In the genomic region with DNA sequence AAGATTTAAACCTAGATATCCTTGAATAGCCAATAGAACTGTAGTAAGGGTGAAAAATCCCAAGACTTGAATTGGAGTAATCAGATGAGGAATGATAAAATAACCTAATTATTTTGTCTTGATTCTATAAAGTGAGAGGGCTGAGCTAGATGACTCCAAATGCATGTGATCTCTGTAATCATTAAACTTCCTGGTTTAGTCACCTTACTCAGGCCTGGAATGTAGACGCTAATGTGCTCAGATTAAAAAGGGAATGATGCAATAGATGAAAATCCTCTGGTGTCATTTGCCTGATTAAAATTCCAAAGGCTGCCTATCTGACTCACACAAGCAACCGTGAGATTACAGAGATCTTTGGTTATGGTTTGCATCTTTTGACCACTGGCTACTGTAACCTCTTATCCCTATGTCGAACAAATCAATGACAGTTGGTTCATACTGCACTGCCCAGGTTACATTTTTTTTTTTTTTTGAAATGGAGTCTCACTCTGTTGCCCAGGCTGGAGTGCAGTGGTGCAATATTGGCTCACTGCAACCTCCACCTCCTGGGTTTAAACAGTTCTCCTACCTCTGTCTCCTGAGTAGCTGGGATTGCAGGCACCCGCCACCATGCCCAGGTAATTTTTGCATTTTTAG, we compare ENCODE assay signal across 2 cellular contexts.
TF ChIP-seq lines count a peak whose summit lies in the region.

No MANE protein-coding gene starts in this region.

TF ChIP-seq in IMR-90, 13 proteins besides CTCF, POLR2A, EP300 and RAD21:
- TF ChIP-seq MAFK (IDR thresholded peaks at IDR 0.05; ENCODE audit: low read depth, low read length): no peak
- peak; percentile 17; the same call in 1 of the 2 replicates for TF ChIP-seq FOS (IDR thresholded peaks at IDR 0.05; ENCODE audit: low read depth, low read length)
- TF ChIP-seq, protein P1, sequence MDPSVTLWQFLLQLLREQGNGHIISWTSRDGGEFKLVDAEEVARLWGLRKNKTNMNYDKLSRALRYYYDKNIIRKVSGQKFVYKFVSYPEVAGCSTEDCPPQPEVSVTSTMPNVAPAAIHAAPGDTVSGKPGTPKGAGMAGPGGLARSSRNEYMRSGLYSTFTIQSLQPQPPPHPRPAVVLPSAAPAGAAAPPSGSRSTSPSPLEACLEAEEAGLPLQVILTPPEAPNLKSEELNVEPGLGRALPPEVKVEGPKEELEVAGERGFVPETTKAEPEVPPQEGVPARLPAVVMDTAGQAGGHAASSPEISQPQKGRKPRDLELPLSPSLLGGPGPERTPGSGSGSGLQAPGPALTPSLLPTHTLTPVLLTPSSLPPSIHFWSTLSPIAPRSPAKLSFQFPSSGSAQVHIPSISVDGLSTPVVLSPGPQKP (IDR thresholded peaks at IDR 0.05; ENCODE audit: borderline replicate concordance, low read depth, low read length): no peak
- TF ChIP-seq RCOR1 (IDR thresholded peaks at IDR 0.05; ENCODE audit: insufficient replicate concordance, low read length): no peak
- TF ChIP-seq BHLHE40 (IDR thresholded peaks at IDR 0.05; ENCODE audit: low read depth, low read length): peak; percentile 84
- TF ChIP-seq SMC3 (IDR thresholded peaks at IDR 0.05; ENCODE audit: low read depth, low read length): no peak
- TF ChIP-seq MXI1 (IDR thresholded peaks at IDR 0.05; ENCODE audit: borderline replicate concordance, low read depth, low read length): no peak
- TF ChIP-seq, protein P2, sequence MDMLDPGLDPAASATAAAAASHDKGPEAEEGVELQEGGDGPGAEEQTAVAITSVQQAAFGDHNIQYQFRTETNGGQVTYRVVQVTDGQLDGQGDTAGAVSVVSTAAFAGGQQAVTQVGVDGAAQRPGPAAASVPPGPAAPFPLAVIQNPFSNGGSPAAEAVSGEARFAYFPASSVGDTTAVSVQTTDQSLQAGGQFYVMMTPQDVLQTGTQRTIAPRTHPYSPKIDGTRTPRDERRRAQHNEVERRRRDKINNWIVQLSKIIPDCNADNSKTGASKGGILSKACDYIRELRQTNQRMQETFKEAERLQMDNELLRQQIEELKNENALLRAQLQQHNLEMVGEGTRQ (IDR thresholded peaks at IDR 0.05; ENCODE audit: low read depth, low read length): no peak
- TF ChIP-seq NFE2L2 (IDR thresholded peaks at IDR 0.05; ENCODE audit: low read depth, low read length): no peak
- no peak for TF ChIP-seq CHD1 (IDR thresholded peaks at IDR 0.05; ENCODE audit: low read depth, low read length)
- no peak for TF ChIP-seq RFX5 (IDR thresholded peaks at IDR 0.05; ENCODE audit: low read depth, low read length)
- no peak for TF ChIP-seq MAZ (IDR thresholded peaks at IDR 0.05; ENCODE audit: borderline replicate concordance, low read depth, low read length)
- peak; percentile 97 for TF ChIP-seq CEBPB (IDR thresholded peaks at IDR 0.05; ENCODE audit: low read depth, low read length)

TF ChIP-seq in HepG2, 621 proteins besides CTCF, POLR2A, EP300 and RAD21:
- TF ChIP-seq ATM (IDR thresholded peaks at IDR 0.05; ENCODE audit: borderline replicate concordance) (no peak), BCL6 (CRISPR knock-in tag; IDR thresholded peaks at IDR 0.05) (no peak), ZNF629 (CRISPR knock-in tag; conservative IDR thresholded peaks at IDR 0.05) (no peak), TEAD3 (CRISPR knock-in tag; optimal IDR thresholded peaks at IDR 0.05; ENCODE audit: borderline replicate concordance) (peak; percentile 42), ATF4 (CRISPR knock-in tag; IDR thresholded peaks at IDR 0.05) (peak; percentile 70 to 78; a peak in 3 of 4 replicates), CEBPB (IDR thresholded peaks at IDR 0.05; ENCODE audit: borderline replicate concordance, low read depth, low read length) (peak; percentile 80; the same call in 1 of the 2 replicates), SAP130 (CRISPR knock-in tag; IDR thresholded peaks at IDR 0.05; ENCODE audit: low read depth) (0 out of 2 replicates have a peak, but pooled peaks have one; percentile 11), BATF2 (CRISPR knock-in tag; IDR thresholded peaks at IDR 0.05) (no peak), FOXC1 (CRISPR knock-in tag; IDR thresholded peaks at IDR 0.05; ENCODE audit: borderline replicate concordance) (no peak), PPARG (CRISPR knock-in tag; conservative IDR thresholded peaks at IDR 0.05) (no peak), ZNF101 (CRISPR knock-in tag; IDR thresholded peaks at IDR 0.05; ENCODE audit: borderline replicate concordance, low read depth) (no peak), ATF7 (IDR thresholded peaks at IDR 0.05) (peak; percentile 72), ATF7 (CRISPR knock-in tag; IDR thresholded peaks at IDR 0.05) (no peak), GLI4 (CRISPR knock-in tag; IDR thresholded peaks at IDR 0.05; ENCODE audit: borderline replicate concordance) (no peak), ZNF121 (CRISPR knock-in tag; IDR thresholded peaks at IDR 0.05) (peak; percentile 78), CEBPG (CRISPR knock-in tag; IDR thresholded peaks at IDR 0.05) (peak; percentile 71)
- TF ChIP-seq, protein P3, sequence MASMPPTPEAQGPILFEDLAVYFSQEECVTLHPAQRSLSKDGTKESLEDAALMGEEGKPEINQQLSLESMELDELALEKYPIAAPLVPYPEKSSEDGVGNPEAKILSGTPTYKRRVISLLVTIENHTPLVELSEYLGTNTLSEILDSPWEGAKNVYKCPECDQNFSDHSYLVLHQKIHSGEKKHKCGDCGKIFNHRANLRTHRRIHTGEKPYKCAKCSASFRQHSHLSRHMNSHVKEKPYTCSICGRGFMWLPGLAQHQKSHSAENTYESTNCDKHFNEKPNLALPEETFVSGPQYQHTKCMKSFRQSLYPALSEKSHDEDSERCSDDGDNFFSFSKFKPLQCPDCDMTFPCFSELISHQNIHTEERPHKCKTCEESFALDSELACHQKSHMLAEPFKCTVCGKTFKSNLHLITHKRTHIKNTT (CRISPR knock-in tag; IDR thresholded peaks at IDR 0.05): no peak
- TF ChIP-seq, protein P4, sequence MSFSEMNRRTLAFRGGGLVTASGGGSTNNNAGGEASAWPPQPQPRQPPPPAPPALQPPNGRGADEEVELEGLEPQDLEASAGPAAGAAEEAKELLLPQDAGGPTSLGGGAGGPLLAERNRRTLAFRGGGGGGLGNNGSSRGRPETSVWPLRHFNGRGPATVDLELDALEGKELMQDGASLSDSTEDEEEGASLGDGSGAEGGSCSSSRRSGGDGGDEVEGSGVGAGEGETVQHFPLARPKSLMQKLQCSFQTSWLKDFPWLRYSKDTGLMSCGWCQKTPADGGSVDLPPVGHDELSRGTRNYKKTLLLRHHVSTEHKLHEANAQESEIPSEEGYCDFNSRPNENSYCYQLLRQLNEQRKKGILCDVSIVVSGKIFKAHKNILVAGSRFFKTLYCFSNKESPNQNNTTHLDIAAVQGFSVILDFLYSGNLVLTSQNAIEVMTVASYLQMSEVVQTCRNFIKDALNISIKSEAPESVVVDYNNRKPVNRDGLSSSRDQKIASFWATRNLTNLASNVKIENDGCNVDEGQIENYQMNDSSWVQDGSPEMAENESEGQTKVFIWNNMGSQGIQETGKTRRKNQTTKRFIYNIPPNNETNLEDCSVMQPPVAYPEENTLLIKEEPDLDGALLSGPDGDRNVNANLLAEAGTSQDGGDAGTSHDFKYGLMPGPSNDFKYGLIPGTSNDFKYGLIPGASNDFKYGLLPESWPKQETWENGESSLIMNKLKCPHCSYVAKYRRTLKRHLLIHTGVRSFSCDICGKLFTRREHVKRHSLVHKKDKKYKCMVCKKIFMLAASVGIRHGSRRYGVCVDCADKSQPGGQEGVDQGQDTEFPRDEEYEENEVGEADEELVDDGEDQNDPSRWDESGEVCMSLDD (CRISPR knock-in tag; IDR thresholded peaks at IDR 0.05; ENCODE audit: borderline replicate concordance): no peak
- TF ChIP-seq, protein P5, sequence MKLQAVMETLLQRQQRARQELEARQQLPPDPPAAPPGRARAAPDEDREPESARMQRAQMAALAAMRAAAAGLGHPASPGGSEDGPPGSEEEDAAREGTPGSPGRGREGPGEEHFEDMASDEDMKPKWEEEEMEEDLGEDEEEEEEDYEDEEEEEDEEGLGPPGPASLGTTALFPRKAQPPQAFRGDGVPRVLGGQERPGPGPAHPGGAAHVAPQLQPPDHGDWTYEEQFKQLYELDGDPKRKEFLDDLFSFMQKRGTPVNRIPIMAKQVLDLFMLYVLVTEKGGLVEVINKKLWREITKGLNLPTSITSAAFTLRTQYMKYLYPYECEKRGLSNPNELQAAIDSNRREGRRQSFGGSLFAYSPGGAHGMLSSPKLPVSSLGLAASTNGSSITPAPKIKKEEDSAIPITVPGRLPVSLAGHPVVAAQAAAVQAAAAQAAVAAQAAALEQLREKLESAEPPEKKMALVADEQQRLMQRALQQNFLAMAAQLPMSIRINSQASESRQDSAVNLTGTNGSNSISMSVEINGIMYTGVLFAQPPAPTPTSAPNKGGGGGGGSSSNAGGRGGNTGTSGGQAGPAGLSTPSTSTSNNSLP (IDR thresholded peaks at IDR 0.05; ENCODE audit: low read depth, low read length): peak; percentile 65; the same call in 1 of the 2 replicates
